Comparison of ENCODE assay signal across 19 cellular contexts in genomic region chr7:149862156-149862555, GRCh38.
"Had no signal": no experiment of that assay in that cellular context is flagged by ENCODE, and none has a peak within 500 bp of the region (broad histone marks: within the 10 kb centered on the region; RNA-seq: fewer than 3 reads in every experiment).

No MANE protein-coding gene starts in this region.

- H3K9ac ChIP-seq: neural progenitor cell had no signal

- H3K9me3 ChIP-seq: mucosa of descending colon, ovary, stomach, tibial artery had no signal

- H3K4me1 ChIP-seq: neural progenitor cell, tibial artery had no signal

- H3K4me2 ChIP-seq: neural progenitor cell, smooth muscle cell had no signal

- H3K27ac ChIP-seq: coronary artery, dorsolateral prefrontal cortex, neural progenitor cell, ovary, stomach, tibial artery had no signal

- H3K36me3 ChIP-seq: neural progenitor cell, ovary had no signal

- DNase-seq: dorsolateral prefrontal cortex; effector CD4-positive, alpha-beta T cell; left ventricle myocardium superior; mucosa of descending colon; naive B cell; nucleus accumbens; stimulated activated CD4-positive, alpha-beta T cell treated with anti-CD3 and anti-CD28 coated beads, Interleukin-12 subunit alpha, Interleukin-12 subunit beta, amount 100 ng/mL, for 4 hours; stimulated activated CD4-positive, alpha-beta T cell treated with anti-CD3 and anti-CD28 coated beads, Interleukin-1b, Interleukin-23, amount 100 ng/mL, for 48 hours; stimulated activated CD4-positive, alpha-beta T cell treated with anti-CD3 and anti-CD28 coated beads, Interleukin-4, amount 100 ng/mL, for 1 hour; stimulated activated CD8-positive, alpha-beta memory T cell treated with anti-CD3 and anti-CD28 coated beads, Interleukin-4, amount 100 ng/mL, for 48 hours; stimulated activated naive CD4-positive, alpha-beta T cell treated with Interleukin-2 at 50 U/mL for 16 hours; stomach; tibial artery had no signal

- H3K27me3 ChIP-seq: dorsolateral prefrontal cortex, neural progenitor cell, ovary, stomach, tibial artery had no signal

- H3K4me3 ChIP-seq: coronary artery, dorsolateral prefrontal cortex, lung, mucosa of descending colon, neural progenitor cell, ovary, smooth muscle cell, stomach, tibial artery had no signal

- H2AFZ ChIP-seq: neural progenitor cell had no signal

- FAIRE-seq: frontal cortex had no signal

- ATAC-seq: left ventricle myocardium superior, mucosa of descending colon had no signal
